Comparison of ENCODE assay signal across 1 cellular context in genomic region chr11:118612378-118612777, GRCh38.
TF ChIP-seq lines count a peak whose summit lies in the region.

No MANE protein-coding gene starts in this region.

TF ChIP-seq in GM23338, 12 proteins besides CTCF, POLR2A, EP300 and RAD21 (continued from another document):
- TF ChIP-seq ZNF462 (CRISPR knock-in tag; IDR thresholded peaks at IDR 0.05) (no peak), REST (IDR thresholded peaks at IDR 0.05; ENCODE audit: unreplicated experiment) (no peak), EZH2 (IDR thresholded peaks at IDR 0.05; ENCODE audit: low read depth, unreplicated experiment) (no peak)
